ENCODE assay signal across 18 cellular contexts in genomic region chr2:76563730-76564129, GRCh38.
DNase-seq lines count a peak whose midpoint lies in the region; ATAC-seq, FAIRE-seq and TF ChIP-seq lines count a peak whose summit lies in the region.
"Had no signal": no experiment of that assay in that cellular context is flagged by ENCODE, and none has a peak within 500 bp of the region (broad histone marks: within the 10 kb centered on the region; RNA-seq: fewer than 3 reads in every experiment).

No MANE protein-coding gene starts in this region.

- ATAC-seq in right lobe of liver, result peak; percentile 81 to 95 (median 87)
- no peak for ATAC-seq in HepG2
- ATAC-seq in upper lobe of right lung, result peak; percentile 13

- POLR2A ChIA-PET in HepG2 (lab: Yijun Ruan, JAX), result no interaction called here

- H3K27ac ChIP-seq in right lobe of liver (no peak overlapping the region), HepG2 (ENCODE audit: extremely low read length, insufficient read depth, low read length) (no peak overlapping the region), mesenchymal stem cell (ENCODE audit: low read length, poor library complexity, severe bottlenecking) (no peak overlapping the region), upper lobe of right lung (no peak overlapping the region)
- H3K27ac ChIP-seq: HL-60 had no signal

- no peak for FAIRE-seq in HepG2 (lab: Jason Lieb, UNC)
- FAIRE-seq: D721Med, GM12891, GM19239, H54 had no signal

- H2AK5ac ChIP-seq in mesenchymal stem cell (ENCODE audit: low read length, severe bottlenecking), result no peak overlapping the region

- no peaks in the 10 kb centered on the region for H3K79me2 ChIP-seq in HepG2 (ENCODE audit: insufficient read depth, low read length)

- no TSS peak for BruUV-seq in HepG2 (replicated peaks; lab: Mats Ljungman, UMichigan)

- H3K9me3 ChIP-seq in right lobe of liver (no peaks in the 10 kb centered on the region), HepG2 (ENCODE audit: low read length) (no peaks in the 10 kb centered on the region), mesenchymal stem cell (ENCODE audit: control insufficient read depth, low read length) (no peaks in the 10 kb centered on the region), upper lobe of right lung (no peaks in the 10 kb centered on the region)
- H3K9me3 ChIP-seq: BE2C, Caco-2 had no signal

- H3K4me1 ChIP-seq in right lobe of liver, result no peaks in the 10 kb centered on the region
- no peaks in the 10 kb centered on the region for H3K4me1 ChIP-seq in HepG2 (ENCODE audit: insufficient read depth, low read length)
- H3K4me1 ChIP-seq in mesenchymal stem cell (ENCODE audit: control insufficient read depth, insufficient read depth, low read depth, low read length), result no peaks in the 10 kb centered on the region
- H3K4me1 ChIP-seq in upper lobe of right lung, result no peaks in the 10 kb centered on the region
- H3K4me1 ChIP-seq: BE2C, Caco-2 had no signal

- H3K4me2 ChIP-seq in HepG2 (ENCODE audit: low read depth, low read length), result no peak overlapping the region
- no peak overlapping the region for H3K4me2 ChIP-seq in mesenchymal stem cell (ENCODE audit: low read length, poor library complexity, severe bottlenecking)

- H2AFZ ChIP-seq in HepG2 (ENCODE audit: low read length) (no peak overlapping the region), mesenchymal stem cell (ENCODE audit: low read depth, low read length) (no peak overlapping the region)

- in situ Hi-C loops in HepG2 (cut with HindIII; ENCODE audit: extremely low pct_ligation_motif_present, low pct_unique_long_range_greater_than_20kb), result no loop called here

- no peak overlapping the region for H3K14ac ChIP-seq in mesenchymal stem cell (ENCODE audit: low read length in 2 of 2)

- WGBS in right lobe of liver (ENCODE audit: insufficient coverage, low coverage, low lambda C conversion rate, missing lambda C conversion rate), result 57% methylated on average over 3 of the region's 9 CpGs
- 44% methylated on average over 9 of the region's 9 CpGs for WGBS in HepG2 (ENCODE audit: low lambda C conversion rate)
- 94% methylated on average over 8 of the region's 9 CpGs for WGBS in mesenchymal stem cell

- H4K20me1 ChIP-seq in HepG2 (ENCODE audit: insufficient read depth, low read length), result no peaks in the 10 kb centered on the region

- TF ChIP-seq CTCF in right lobe of liver (IDR thresholded peaks at IDR 0.05) (no peak), HepG2 (CRISPR knock-in tag; IDR thresholded peaks at IDR 0.05) (no peak), upper lobe of right lung (IDR thresholded peaks at IDR 0.05) (no peak)

- no peaks in the 10 kb centered on the region for H3K36me3 ChIP-seq in right lobe of liver
- H3K36me3 ChIP-seq in HepG2 (replicated peaks in 1 of 2; ENCODE audit: control insufficient read depth in 1 of 2, insufficient read depth in 2 of 2, low read length in 2 of 2), result no peaks in the 10 kb centered on the region
- no peaks in the 10 kb centered on the region for H3K36me3 ChIP-seq in mesenchymal stem cell (ENCODE audit: control insufficient read depth in 1 of 2, insufficient read depth in 2 of 2, low read depth in 1 of 2, low read length in 2 of 2)
- H3K36me3 ChIP-seq in upper lobe of right lung, result no peaks in the 10 kb centered on the region
- H3K36me3 ChIP-seq: BE2C had no signal

- H3K23ac ChIP-seq in mesenchymal stem cell (ENCODE audit: low read length in 2 of 2), result no peak overlapping the region

- CTCF ChIA-PET in HepG2 (lab: Yijun Ruan, JAX; ENCODE audit: low intra/inter-chr PET ratio, low total read pairs), result no interaction called here

- intact Hi-C loops in right lobe of liver (cut with DNase I), result no loop called here
- intact Hi-C loops in HepG2 (cut with micrococcal nuclease; ENCODE audit: unreplicated experiment), result no loop called here
- intact Hi-C loops in upper lobe of right lung (cut with DNase I), result no loop called here

- TF ChIP-seq EP300 in HepG2 (IDR thresholded peaks at IDR 0.05; ENCODE audit: low read depth in 2 of 2, low read length in 2 of 2) (no peak), HepG2 (CRISPR knock-in tag; IDR thresholded peaks at IDR 0.05; ENCODE audit: borderline replicate concordance) (no peak)

- peak overlapping the region; percentile 49 for H4K8ac ChIP-seq in mesenchymal stem cell (ENCODE audit: low read length)

- H3K4ac ChIP-seq in mesenchymal stem cell (ENCODE audit: low read depth in 1 of 2, low read length in 2 of 2), result no peak overlapping the region

- no peak overlapping the region for H2BK120ac ChIP-seq in mesenchymal stem cell (ENCODE audit: low read depth, low read length)

- DNase-seq in right lobe of liver, result peak; percentile 35 to 85 (median 69)
- DNase-seq in HepG2 (ENCODE audit: low spot score), result no peak
- peak; percentile 5 for DNase-seq in globus pallidus (ENCODE audit: low spot score)
- DNase-seq in mesenchymal stem cell, result no peak
- no peak for DNase-seq in upper lobe of right lung
- no peak for DNase-seq in NCI-H1417 (lab: John Stamatoyannopoulos, UW)
- DNase-seq in NCI-H2029 treated with DMSO at 0.1 percent for 48 hours (lab: John Stamatoyannopoulos, UW), result no peak
- DNase-seq in RPMI8226, result no peak
- DNase-seq: BE2C; Caco-2; CD4-positive, CD25-positive, alpha-beta regulatory T cell; CD8-positive, alpha-beta memory T cell; HCEC 1CT had no signal

- H3K18ac ChIP-seq in mesenchymal stem cell (ENCODE audit: low read depth in 1 of 2, low read length in 2 of 2), result no peak overlapping the region

- H2BK15ac ChIP-seq in mesenchymal stem cell (ENCODE audit: low read depth, poor library complexity, severe bottlenecking), result no peak overlapping the region

- H2BK5ac ChIP-seq in mesenchymal stem cell (ENCODE audit: low read depth, low read length, poor library complexity, severe bottlenecking), result no peak overlapping the region

- no peak overlapping the region for H2BK12ac ChIP-seq in mesenchymal stem cell (ENCODE audit: low read length in 2 of 2)

- no peaks in the 10 kb centered on the region for H3K27me3 ChIP-seq in right lobe of liver
- no peaks in the 10 kb centered on the region for H3K27me3 ChIP-seq in HepG2 (ENCODE audit: control insufficient read depth in 1 of 2, insufficient read depth in 2 of 2, low read length in 2 of 2)
- H3K27me3 ChIP-seq in mesenchymal stem cell (ENCODE audit: control insufficient read depth in 1 of 2, insufficient read depth in 1 of 2, low read length in 2 of 2), result no peaks in the 10 kb centered on the region
- no peaks in the 10 kb centered on the region for H3K27me3 ChIP-seq in upper lobe of right lung
- H3K27me3 ChIP-seq: BE2C had no signal

- TF ChIP-seq POLR2A in right lobe of liver (IDR thresholded peaks at IDR 0.05), result no peak
- no peak for TF ChIP-seq POLR2A in HepG2 (IDR thresholded peaks at IDR 0.05; ENCODE audit: insufficient read depth in 1 of 2, low read depth in 2 of 2, low read length in 2 of 2)

- H3K9ac ChIP-seq in HepG2 (ENCODE audit: insufficient read depth, low read depth, low read length) (no peak overlapping the region), mesenchymal stem cell (ENCODE audit: low read length) (no peak overlapping the region)

- H3K79me1 ChIP-seq in mesenchymal stem cell (replicated peaks; ENCODE audit: low read length, poor library complexity, severe bottlenecking), result no peaks in the 10 kb centered on the region

- no peak for TF ChIP-seq RAD21 in HepG2 (CRISPR knock-in tag; IDR thresholded peaks at IDR 0.05)

- H3K4me3 ChIP-seq in right lobe of liver (no peak overlapping the region), HepG2 (replicated peaks in 1 of 3; ENCODE audit: insufficient read depth in 1 of 3, low read depth in 2 of 3, low read length in 3 of 3) (no peak overlapping the region), mesenchymal stem cell (ENCODE audit: insufficient read depth in 1 of 2, low read depth in 1 of 2, low read length in 2 of 2) (no peak overlapping the region), upper lobe of right lung (no peak overlapping the region)

- no peak overlapping the region for H4K91ac ChIP-seq in mesenchymal stem cell (ENCODE audit: low read length)

TF ChIP-seq in HepG2, 621 proteins besides CTCF, POLR2A, EP300 and RAD21:
- TF ChIP-seq, protein P1, sequence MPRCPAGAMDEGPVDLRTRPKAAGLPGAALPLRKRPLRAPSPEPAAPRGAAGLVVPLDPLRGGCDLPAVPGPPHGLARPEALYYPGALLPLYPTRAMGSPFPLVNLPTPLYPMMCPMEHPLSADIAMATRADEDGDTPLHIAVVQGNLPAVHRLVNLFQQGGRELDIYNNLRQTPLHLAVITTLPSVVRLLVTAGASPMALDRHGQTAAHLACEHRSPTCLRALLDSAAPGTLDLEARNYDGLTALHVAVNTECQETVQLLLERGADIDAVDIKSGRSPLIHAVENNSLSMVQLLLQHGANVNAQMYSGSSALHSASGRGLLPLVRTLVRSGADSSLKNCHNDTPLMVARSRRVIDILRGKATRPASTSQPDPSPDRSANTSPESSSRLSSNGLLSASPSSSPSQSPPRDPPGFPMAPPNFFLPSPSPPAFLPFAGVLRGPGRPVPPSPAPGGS (CRISPR knock-in tag; IDR thresholded peaks at IDR 0.05), result no peak
- TF ChIP-seq PAWR (CRISPR knock-in tag; IDR thresholded peaks at IDR 0.05; ENCODE audit: borderline replicate concordance), result no peak

Comparison
In these comparisons a context has a peak if more than half of its experiments do, and no peak if none do; other contexts are left out.
1. DNase-seq: peak in right lobe of liver (3 of 3) and globus pallidus (single experiment); none in HepG2 (single experiment), mesenchymal stem cell (single experiment), upper lobe of right lung (single experiment), NCI-H1417 (0 of 3), NCI-H2029 treated with DMSO at 0.1 percent for 48 hours (single experiment) and RPMI8226 (single experiment).